ENCODE assay signal across 29 cellular contexts in genomic region chr10:71909399-71910083, GRCh38. TPM values are rescaled to one million over a fixed set of nuclear protein-coding genes. Genes with fewer than 3 reads are reported as not detected.
A peak's percentile ranks its signal among the peaks of the same experiment; 100 is the strongest.
DNase-seq lines count a peak whose midpoint lies in the region; ATAC-seq and TF ChIP-seq lines count a peak whose summit lies in the region.
"Had no signal": no experiment of that assay in that cellular context is flagged by ENCODE, and none has a peak within 500 bp of the region (broad histone marks: within the 10 kb centered on the region; RNA-seq: fewer than 3 reads in every experiment).

No MANE protein-coding gene starts in this region.

- POLR2A ChIA-PET in OCI-LY7 (lab: Charles Lee) (interaction anchor here (0.7 to 1.0 kb wide), 2 partner anchors 285 to 309 kb away, joined by 3 to 4 read pairs; no protein-coding TSS in a partner anchor), GM10248 (lab: Yijun Ruan, JAX) (no interaction called here)

- no peaks in the 10 kb centered on the region for H3K9me3 ChIP-seq in OCI-LY7 (ENCODE audit: low read length)
- H3K9me3 ChIP-seq: gastrocnemius medialis, ovary, testis had no signal

- peak overlapping the region; percentile 71 for H3K4me3 Mint-ChIP-seq in memory B cell
- H3K4me3 Mint-ChIP-seq in activated T-cell treated with anti-CD3 and anti-CD28 coated beads, Interleukin-2, amount 50 U/mL, for 72 hours: no peak overlapping the region
- H3K4me3 Mint-ChIP-seq: activated CD4-positive, alpha-beta memory T cell treated with anti-CD3 and anti-CD28 coated beads, Interleukin-2, amount 10 ng/mL, durations not matched to agents 7 days and 5 days; brain had no signal

- TF ChIP-seq CTCF in OCI-LY7 (conservative IDR thresholded peaks at IDR 0.05; ENCODE audit: low read length) (no peak), GM10248 (IDR thresholded peaks at IDR 0.05; ENCODE audit: control extremely low read depth, extremely low read depth, low read depth, missing control alignments) (no peak)

- peak overlapping the region; percentile 36 for H3K27ac ChIP-seq in OCI-LY7 (ENCODE audit: low read depth, low read length, poor library complexity, severe bottlenecking)
- H3K27ac ChIP-seq: dorsolateral prefrontal cortex, gastrocnemius medialis, hepatocyte, ovary, SK-N-MC, testis had no signal

- peaks cover 3% of the 10 kb centered on the region for H3K9me3 Mint-ChIP-seq in memory B cell
- H3K9me3 Mint-ChIP-seq in activated T-cell treated with anti-CD3 and anti-CD28 coated beads, Interleukin-2, amount 50 U/mL, for 72 hours: no peaks in the 10 kb centered on the region
- H3K9me3 Mint-ChIP-seq: activated CD4-positive, alpha-beta memory T cell treated with anti-CD3 and anti-CD28 coated beads, Interleukin-2, amount 10 ng/mL, durations not matched to agents 7 days and 5 days had no signal

- peaks cover 22% of the 10 kb centered on the region for H3K4me1 ChIP-seq in OCI-LY7 (ENCODE audit: insufficient read depth, low read length, poor library complexity, severe bottlenecking)
- H3K4me1 ChIP-seq: gastrocnemius medialis, testis had no signal

- no peaks in the 10 kb centered on the region for H3K79me2 ChIP-seq in OCI-LY7 (ENCODE audit: insufficient read depth, low read depth, low read length)
- H3K79me2 ChIP-seq: hepatocyte had no signal

- no TSS peak for BruUV-seq in OCI-LY7 (replicated peaks; lab: Mats Ljungman, UMichigan)

- no peaks in the 10 kb centered on the region for H3K9me2 ChIP-seq in OCI-LY7 (ENCODE audit: insufficient read depth, low read length)

- peak; percentile 70 for DNase-seq in OCI-LY7 (ENCODE audit: low spot score)
- no peak for DNase-seq in memory B cell (ENCODE audit: low spot score in 2 of 2)
- no peak for DNase-seq in activated T-cell treated with anti-CD3 and anti-CD28 coated beads, Interleukin-2, amount 50 U/mL, for 72 hours
- no peak for DNase-seq in NCI-H226
- DNase-seq in GM10248 (ENCODE audit: extremely low spot score): no peak
- DNase-seq: activated CD4-positive, alpha-beta memory T cell treated with anti-CD3 and anti-CD28 coated beads, Interleukin-2, amount 10 ng/mL, durations not matched to agents 7 days and 5 days; activated CD4-positive, CD25-positive, alpha-beta regulatory T cell treated with anti-CD3 and anti-CD28 coated beads, Interleukin-2, amount 50 U/mL, for 72 hours; activated CD8-positive, alpha-beta memory T cell treated with anti-CD3 and anti-CD28 coated beads, Interleukin-2, amount 50 U/mL, for 4 hours; activated naive CD4-positive, alpha-beta T cell treated with anti-CD3 and anti-CD28 coated beads, Interleukin-2, amount 50 U/mL, for 16 hours; C1 segment of cervical spinal cord; dorsolateral prefrontal cortex; gastrocnemius medialis; Kasumi-1; left cardiac atrium; NCI-H1048; NCI-H1694; NCI-H446; NCI-H748 treated with DMSO at 0.1 percent for 48 hours; ovary; stimulated activated naive CD8-positive, alpha-beta T cell treated with anti-CD3 and anti-CD28 coated beads, Interleukin-15, Interleukin-2, amounts not matched to agents 100 U/mL and 50 U/mL, for 24 hours; testis had no signal

- peak overlapping the region; percentile 89 for H3K27ac Mint-ChIP-seq in memory B cell
- no peak overlapping the region for H3K27ac Mint-ChIP-seq in activated T-cell treated with anti-CD3 and anti-CD28 coated beads, Interleukin-2, amount 50 U/mL, for 72 hours
- H3K27ac Mint-ChIP-seq: activated CD4-positive, alpha-beta memory T cell treated with anti-CD3 and anti-CD28 coated beads, Interleukin-2, amount 10 ng/mL, durations not matched to agents 7 days and 5 days; brain had no signal

- H3K36me3 ChIP-seq in OCI-LY7 (ENCODE audit: insufficient read depth, low read length): no peaks in the 10 kb centered on the region
- H3K36me3 ChIP-seq: gastrocnemius medialis, ovary had no signal

- H3K36me3 Mint-ChIP-seq in memory B cell: peaks cover 7% of the 10 kb centered on the region
- no peaks in the 10 kb centered on the region for H3K36me3 Mint-ChIP-seq in activated T-cell treated with anti-CD3 and anti-CD28 coated beads, Interleukin-2, amount 50 U/mL, for 72 hours (ENCODE audit: insufficient read depth in 2 of 2)

- intact Hi-C loops in OCI-LY7 (cut with micrococcal nuclease; ENCODE audit: unreplicated experiment): loop anchor here (1.0 kb wide), 1 partner anchor 428 kb away; no protein-coding TSS in a partner anchor

- no peaks in the 10 kb centered on the region for H4K20me1 ChIP-seq in OCI-LY7 (ENCODE audit: insufficient read depth, low read length)

- no peaks in the 10 kb centered on the region for H3K27me3 Mint-ChIP-seq in memory B cell
- H3K27me3 Mint-ChIP-seq in activated T-cell treated with anti-CD3 and anti-CD28 coated beads, Interleukin-2, amount 50 U/mL, for 72 hours (ENCODE audit: low read depth): no peaks in the 10 kb centered on the region
- H3K27me3 Mint-ChIP-seq: brain had no signal

- H2AFZ ChIP-seq in OCI-LY7 (ENCODE audit: low read length): peak overlapping the region; percentile 38; the same call in 1 of the 2 replicates
- H2AFZ ChIP-seq: hepatocyte had no signal

- ATAC-seq in GM18502 (IDR thresholded peaks at IDR 0.05; ENCODE audit: poor library complexity, unreplicated experiment): peak; percentile 65
- peak; percentile 65 for ATAC-seq in HG03135 (IDR thresholded peaks at IDR 0.05; ENCODE audit: unreplicated experiment)
- peak; percentile 84 for ATAC-seq in memory B cell (ENCODE audit: low read depth)
- no peak for ATAC-seq in activated T-cell treated with anti-CD3 and anti-CD28 coated beads, Interleukin-2, amount 50 U/mL, for 72 hours (replicated peaks in 1 of 2)
- no peak for ATAC-seq in GM18867 (IDR thresholded peaks at IDR 0.05; ENCODE audit: unreplicated experiment)
- ATAC-seq: gastrocnemius medialis; left cardiac atrium; stimulated activated naive CD8-positive, alpha-beta T cell treated with anti-CD3 and anti-CD28 coated beads, Interleukin-15, Interleukin-2, amounts not matched to agents 100 U/mL and 50 U/mL, for 24 hours had no signal

- peak overlapping the region; percentile 35 for H3K4me3 ChIP-seq in OCI-LY7 (ENCODE audit: low read depth, low read length, poor library complexity, severe bottlenecking)
- H3K4me3 ChIP-seq: dorsolateral prefrontal cortex, gastrocnemius medialis, hepatocyte, lung, ovary, SK-N-MC, testis had no signal

- peaks cover 17% of the 10 kb centered on the region for H3K4me1 Mint-ChIP-seq in memory B cell
- no peaks in the 10 kb centered on the region for H3K4me1 Mint-ChIP-seq in activated T-cell treated with anti-CD3 and anti-CD28 coated beads, Interleukin-2, amount 50 U/mL, for 72 hours (ENCODE audit: low read depth)
- H3K4me1 Mint-ChIP-seq: activated CD4-positive, alpha-beta memory T cell treated with anti-CD3 and anti-CD28 coated beads, Interleukin-2, amount 10 ng/mL, durations not matched to agents 7 days and 5 days; brain had no signal

- CTCF ChIA-PET in OCI-LY7 (lab: Charles Lee; ENCODE audit: unreplicated experiment): interaction anchor here (0.7 kb wide), 1 partner anchor 14 kb away, joined by 3 read pairs; no protein-coding TSS in a partner anchor
- CTCF ChIA-PET in GM10248 (lab: Yijun Ruan, JAX): interaction anchor here (0.9 to 1.9 kb wide), 4 partner anchors 13 to 139 kb away, joined by 3 to 8 read pairs (median 4); no protein-coding TSS in a partner anchor

- H3K4me2 ChIP-seq in OCI-LY7 (ENCODE audit: low read length): peak overlapping the region; percentile 67
- H3K4me2 ChIP-seq: hepatocyte had no signal

RNA-seq across cellular contexts. Expression of gene CHST3, which starts 54.7 kb away (rescaled TPM):
- total RNA-seq in OCI-LY7 (2014; rRNA removed; shearing (Covaris generic)): not detected in 2 replicates
- not detected in 2 replicates for total RNA-seq in OCI-LY7 (2022)
- under 1 TPM; 0.16 to 0.38 TPM for total RNA-seq in activated T-cell treated with anti-CD3 and anti-CD28 coated beads, Interleukin-2, amount 50 U/mL, for 72 hours
- total RNA-seq: T-helper 1 cell treated with Interleukin-12 subunit alpha and Interleukin-12 subunit beta and Interleukin-4 antibody, amounts not matched to agents 30 ng/mL and 1 ng/mL, for 36 hours had no signal

RNA-seq across cellular contexts. Expression of gene PSAP, which starts 58.5 kb away (rescaled TPM):
- 156 and 163 TPM in 2 replicates for total RNA-seq in OCI-LY7 (2014; rRNA removed; shearing (Covaris generic))
- total RNA-seq in OCI-LY7 (2022): 186 and 200 TPM in 2 replicates
- 100 to 1,000 TPM; 111 to 139 TPM for total RNA-seq in activated T-cell treated with anti-CD3 and anti-CD28 coated beads, Interleukin-2, amount 50 U/mL, for 72 hours

Comparison
In these comparisons a context has a peak if more than half of its experiments do, and no peak if none do; other contexts are left out.
1. ATAC-seq: peak in GM18502 (single experiment), HG03135 (single experiment) and memory B cell (single experiment); none in activated T-cell treated with anti-CD3 and anti-CD28 coated beads, Interleukin-2, amount 50 U/mL, for 72 hours (0 of 2) and GM18867 (single experiment).